1 cellular context compared by ENCODE assay signal in the genomic region with DNA sequence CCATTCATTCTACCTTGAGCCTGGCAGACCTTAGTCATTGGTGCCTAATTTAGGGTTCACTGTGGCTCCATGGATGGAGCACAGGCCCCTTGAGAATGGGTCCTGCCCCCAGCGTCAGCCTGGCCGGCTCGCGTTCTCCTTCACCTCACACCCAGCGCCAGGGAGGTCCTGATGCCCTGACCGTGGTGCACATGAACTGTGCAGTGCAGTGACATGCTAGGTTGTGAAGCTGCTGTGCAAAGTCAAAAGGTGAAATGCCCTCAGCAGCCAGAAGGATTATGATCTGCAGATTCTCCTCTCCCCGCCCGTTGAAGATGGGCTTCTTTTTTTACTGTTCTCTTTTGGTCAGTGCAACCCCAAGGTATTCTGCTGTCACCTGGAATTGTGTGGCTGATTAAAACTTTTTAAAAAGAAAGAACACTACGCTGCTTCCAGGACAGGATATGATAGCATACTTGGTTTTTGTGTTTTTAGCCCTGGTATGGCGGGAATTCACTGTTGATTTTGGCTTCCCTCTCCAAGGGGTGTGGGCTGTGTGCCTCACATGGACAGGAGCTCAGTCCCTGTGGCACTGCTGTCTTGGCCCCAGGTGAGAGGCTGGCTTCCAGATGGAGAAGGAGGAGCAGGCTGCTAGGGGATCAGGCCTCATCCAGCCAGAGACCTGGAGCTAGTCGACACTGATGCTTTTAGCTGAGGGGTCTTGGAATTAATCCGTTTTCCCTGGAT.
TF ChIP-seq lines count a peak whose summit lies in the region.

No MANE protein-coding gene starts in this region.

TF ChIP-seq in HepG2, 621 proteins besides CTCF, POLR2A, EP300 and RAD21:
- TF ChIP-seq SALL1 (CRISPR knock-in tag; IDR thresholded peaks at IDR 0.05), result peak; percentile 7; the same call in 1 of the 2 replicates
- peak; percentile 47 for TF ChIP-seq TEAD3 (CRISPR knock-in tag; optimal IDR thresholded peaks at IDR 0.05; ENCODE audit: borderline replicate concordance)
- no peak for TF ChIP-seq ZBTB8A (CRISPR knock-in tag; IDR thresholded peaks at IDR 0.05; ENCODE audit: borderline replicate concordance, low read depth)
- no peak for TF ChIP-seq EEA1 (CRISPR knock-in tag; IDR thresholded peaks at IDR 0.05; ENCODE audit: borderline replicate concordance)
- TF ChIP-seq, protein P1, sequence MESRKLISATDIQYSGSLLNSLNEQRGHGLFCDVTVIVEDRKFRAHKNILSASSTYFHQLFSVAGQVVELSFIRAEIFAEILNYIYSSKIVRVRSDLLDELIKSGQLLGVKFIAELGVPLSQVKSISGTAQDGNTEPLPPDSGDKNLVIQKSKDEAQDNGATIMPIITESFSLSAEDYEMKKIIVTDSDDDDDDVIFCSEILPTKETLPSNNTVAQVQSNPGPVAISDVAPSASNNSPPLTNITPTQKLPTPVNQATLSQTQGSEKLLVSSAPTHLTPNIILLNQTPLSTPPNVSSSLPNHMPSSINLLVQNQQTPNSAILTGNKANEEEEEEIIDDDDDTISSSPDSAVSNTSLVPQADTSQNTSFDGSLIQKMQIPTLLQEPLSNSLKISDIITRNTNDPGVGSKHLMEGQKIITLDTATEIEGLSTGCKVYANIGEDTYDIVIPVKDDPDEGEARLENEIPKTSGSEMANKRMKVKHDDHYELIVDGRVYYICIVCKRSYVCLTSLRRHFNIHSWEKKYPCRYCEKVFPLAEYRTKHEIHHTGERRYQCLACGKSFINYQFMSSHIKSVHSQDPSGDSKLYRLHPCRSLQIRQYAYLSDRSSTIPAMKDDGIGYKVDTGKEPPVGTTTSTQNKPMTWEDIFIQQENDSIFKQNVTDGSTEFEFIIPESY (CRISPR knock-in tag; IDR thresholded peaks at IDR 0.05), result peak; percentile 30; the same call in 1 of the 2 replicates
- TF ChIP-seq NCOR1 (IDR thresholded peaks at IDR 0.05; ENCODE audit: borderline replicate concordance, low read length), result no peak
- TF ChIP-seq, protein P2, sequence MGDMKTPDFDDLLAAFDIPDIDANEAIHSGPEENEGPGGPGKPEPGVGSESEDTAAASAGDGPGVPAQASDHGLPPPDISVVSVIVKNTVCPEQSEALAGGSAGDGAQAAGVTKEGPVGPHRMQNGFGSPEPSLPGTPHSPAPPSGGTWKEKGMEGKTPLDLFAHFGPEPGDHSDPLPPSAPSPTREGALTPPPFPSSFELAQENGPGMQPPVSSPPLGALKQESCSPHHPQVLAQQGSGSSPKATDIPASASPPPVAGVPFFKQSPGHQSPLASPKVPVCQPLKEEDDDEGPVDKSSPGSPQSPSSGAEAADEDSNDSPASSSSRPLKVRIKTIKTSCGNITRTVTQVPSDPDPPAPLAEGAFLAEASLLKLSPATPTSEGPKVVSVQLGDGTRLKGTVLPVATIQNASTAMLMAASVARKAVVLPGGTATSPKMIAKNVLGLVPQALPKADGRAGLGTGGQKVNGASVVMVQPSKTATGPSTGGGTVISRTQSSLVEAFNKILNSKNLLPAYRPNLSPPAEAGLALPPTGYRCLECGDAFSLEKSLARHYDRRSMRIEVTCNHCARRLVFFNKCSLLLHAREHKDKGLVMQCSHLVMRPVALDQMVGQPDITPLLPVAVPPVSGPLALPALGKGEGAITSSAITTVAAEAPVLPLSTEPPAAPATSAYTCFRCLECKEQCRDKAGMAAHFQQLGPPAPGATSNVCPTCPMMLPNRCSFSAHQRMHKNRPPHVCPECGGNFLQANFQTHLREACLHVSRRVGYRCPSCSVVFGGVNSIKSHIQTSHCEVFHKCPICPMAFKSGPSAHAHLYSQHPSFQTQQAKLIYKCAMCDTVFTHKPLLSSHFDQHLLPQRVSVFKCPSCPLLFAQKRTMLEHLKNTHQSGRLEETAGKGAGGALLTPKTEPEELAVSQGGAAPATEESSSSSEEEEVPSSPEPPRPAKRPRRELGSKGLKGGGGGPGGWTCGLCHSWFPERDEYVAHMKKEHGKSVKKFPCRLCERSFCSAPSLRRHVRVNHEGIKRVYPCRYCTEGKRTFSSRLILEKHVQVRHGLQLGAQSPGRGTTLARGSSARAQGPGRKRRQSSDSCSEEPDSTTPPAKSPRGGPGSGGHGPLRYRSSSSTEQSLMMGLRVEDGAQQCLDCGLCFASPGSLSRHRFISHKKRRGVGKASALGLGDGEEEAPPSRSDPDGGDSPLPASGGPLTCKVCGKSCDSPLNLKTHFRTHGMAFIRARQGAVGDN (CRISPR knock-in tag; IDR thresholded peaks at IDR 0.05), result peak; percentile 59
- no peak for TF ChIP-seq FOXA1 (IDR thresholded peaks at IDR 0.05)
- peak; percentile 60; the same call in 1 of the 2 replicates for TF ChIP-seq FOXA1 (CRISPR knock-in tag; IDR thresholded peaks at IDR 0.05)
